In the genomic region with DNA sequence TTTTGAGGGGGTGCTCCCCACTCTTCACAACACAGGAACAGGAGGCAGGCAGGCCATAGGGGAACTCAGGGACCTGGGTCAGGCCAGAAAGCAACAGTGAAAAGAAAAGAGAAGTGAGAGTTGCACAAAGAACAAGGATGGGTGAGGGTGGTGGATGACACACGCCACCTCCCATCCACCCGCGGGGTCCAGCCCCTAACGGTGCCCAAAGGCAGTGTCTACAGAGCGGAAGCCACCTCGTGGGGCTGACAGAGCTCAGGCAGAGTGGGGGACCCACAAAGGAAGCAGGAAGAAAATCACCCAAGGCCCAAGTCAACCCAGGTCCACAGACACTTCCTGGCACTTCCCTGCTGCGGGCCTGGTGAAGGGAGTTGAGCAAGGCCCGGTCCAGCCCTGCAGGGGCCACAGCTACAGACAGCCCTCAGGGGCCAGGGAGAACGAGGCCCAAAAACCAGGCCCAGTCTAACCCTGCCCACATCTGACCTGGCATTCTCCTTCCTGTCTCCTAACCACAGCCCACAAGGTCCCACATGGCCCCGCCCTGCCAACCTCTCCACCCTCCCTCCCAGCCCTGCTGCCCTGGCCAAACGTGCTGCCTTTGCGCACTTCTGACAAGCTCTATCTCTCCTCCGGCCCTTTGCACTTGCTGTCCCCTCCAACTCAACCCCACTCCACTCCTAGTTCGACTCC, we compare ENCODE assay signal across 1 cellular context.
TF ChIP-seq lines count a peak whose summit lies in the region.

No MANE protein-coding gene starts in this region.

TF ChIP-seq in SK-N-SH, 30 proteins besides CTCF, POLR2A, EP300 and RAD21 (continued from another document):
- TF ChIP-seq, protein P1, sequence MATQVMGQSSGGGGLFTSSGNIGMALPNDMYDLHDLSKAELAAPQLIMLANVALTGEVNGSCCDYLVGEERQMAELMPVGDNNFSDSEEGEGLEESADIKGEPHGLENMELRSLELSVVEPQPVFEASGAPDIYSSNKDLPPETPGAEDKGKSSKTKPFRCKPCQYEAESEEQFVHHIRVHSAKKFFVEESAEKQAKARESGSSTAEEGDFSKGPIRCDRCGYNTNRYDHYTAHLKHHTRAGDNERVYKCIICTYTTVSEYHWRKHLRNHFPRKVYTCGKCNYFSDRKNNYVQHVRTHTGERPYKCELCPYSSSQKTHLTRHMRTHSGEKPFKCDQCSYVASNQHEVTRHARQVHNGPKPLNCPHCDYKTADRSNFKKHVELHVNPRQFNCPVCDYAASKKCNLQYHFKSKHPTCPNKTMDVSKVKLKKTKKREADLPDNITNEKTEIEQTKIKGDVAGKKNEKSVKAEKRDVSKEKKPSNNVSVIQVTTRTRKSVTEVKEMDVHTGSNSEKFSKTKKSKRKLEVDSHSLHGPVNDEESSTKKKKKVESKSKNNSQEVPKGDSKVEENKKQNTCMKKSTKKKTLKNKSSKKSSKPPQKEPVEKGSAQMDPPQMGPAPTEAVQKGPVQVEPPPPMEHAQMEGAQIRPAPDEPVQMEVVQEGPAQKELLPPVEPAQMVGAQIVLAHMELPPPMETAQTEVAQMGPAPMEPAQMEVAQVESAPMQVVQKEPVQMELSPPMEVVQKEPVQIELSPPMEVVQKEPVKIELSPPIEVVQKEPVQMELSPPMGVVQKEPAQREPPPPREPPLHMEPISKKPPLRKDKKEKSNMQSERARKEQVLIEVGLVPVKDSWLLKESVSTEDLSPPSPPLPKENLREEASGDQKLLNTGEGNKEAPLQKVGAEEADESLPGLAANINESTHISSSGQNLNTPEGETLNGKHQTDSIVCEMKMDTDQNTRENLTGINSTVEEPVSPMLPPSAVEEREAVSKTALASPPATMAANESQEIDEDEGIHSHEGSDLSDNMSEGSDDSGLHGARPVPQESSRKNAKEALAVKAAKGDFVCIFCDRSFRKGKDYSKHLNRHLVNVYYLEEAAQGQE (IDR thresholded peaks at IDR 0.05; ENCODE audit: low read depth, low read length): no peak
- TF ChIP-seq SIN3A (IDR thresholded peaks at IDR 0.05; ENCODE audit: borderline replicate concordance, low read depth, low read length) (no peak), JUND (IDR thresholded peaks at IDR 0.05) (no peak), FOXJ3 (CRISPR knock-in tag; IDR thresholded peaks at IDR 0.05) (no peak)
- TF ChIP-seq, protein P2, sequence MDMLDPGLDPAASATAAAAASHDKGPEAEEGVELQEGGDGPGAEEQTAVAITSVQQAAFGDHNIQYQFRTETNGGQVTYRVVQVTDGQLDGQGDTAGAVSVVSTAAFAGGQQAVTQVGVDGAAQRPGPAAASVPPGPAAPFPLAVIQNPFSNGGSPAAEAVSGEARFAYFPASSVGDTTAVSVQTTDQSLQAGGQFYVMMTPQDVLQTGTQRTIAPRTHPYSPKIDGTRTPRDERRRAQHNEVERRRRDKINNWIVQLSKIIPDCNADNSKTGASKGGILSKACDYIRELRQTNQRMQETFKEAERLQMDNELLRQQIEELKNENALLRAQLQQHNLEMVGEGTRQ (IDR thresholded peaks at IDR 0.05; ENCODE audit: borderline replicate concordance, low read depth, low read length): no peak
- TF ChIP-seq, protein P3, sequence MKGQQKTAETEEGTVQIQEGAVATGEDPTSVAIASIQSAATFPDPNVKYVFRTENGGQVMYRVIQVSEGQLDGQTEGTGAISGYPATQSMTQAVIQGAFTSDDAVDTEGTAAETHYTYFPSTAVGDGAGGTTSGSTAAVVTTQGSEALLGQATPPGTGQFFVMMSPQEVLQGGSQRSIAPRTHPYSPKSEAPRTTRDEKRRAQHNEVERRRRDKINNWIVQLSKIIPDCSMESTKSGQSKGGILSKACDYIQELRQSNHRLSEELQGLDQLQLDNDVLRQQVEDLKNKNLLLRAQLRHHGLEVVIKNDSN (IDR thresholded peaks at IDR 0.05; ENCODE audit: borderline replicate concordance, low read depth): no peak
